11 cellular contexts compared by ENCODE assay signal in the genomic region with DNA sequence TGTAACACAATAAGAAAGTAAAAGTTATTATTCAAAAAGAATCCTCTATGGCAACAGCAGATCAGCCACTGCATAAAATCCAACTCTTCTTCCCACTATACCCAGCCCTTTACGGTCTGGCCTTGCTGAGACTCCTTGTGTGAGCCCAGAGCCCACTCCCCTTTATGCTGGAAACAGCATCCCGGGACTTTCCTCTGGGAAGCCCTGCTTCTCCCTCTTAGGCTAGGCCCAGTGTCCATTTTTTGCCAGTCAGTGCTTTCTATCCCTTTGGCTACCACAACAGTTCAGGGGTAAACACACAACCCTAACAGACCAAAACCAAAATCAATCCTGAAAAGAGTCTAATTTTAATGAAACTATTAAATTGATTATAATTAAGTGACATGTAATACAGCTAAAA. TPM values are rescaled to one million over a fixed set of nuclear protein-coding genes. Genes with fewer than 3 reads are reported as not detected.
A peak's percentile ranks its signal among the peaks of the same experiment; 100 is the strongest.
DNase-seq lines count a peak whose midpoint lies in the region; ATAC-seq and TF ChIP-seq lines count a peak whose summit lies in the region.
"Had no signal": no experiment of that assay in that cellular context is flagged by ENCODE, and none has a peak within 500 bp of the region (broad histone marks: within the 10 kb centered on the region; RNA-seq: fewer than 3 reads in every experiment).

No MANE protein-coding gene starts in this region.

- H3K9ac ChIP-seq in fibroblast of lung (ENCODE audit: insufficient read depth, low read length) (no peak overlapping the region), skeletal muscle tissue (ENCODE audit: low read depth in 1 of 3, low read length in 3 of 3) (peak overlapping the region in 2 of 3 donors; percentile 0 to 46)
- H3K9ac ChIP-seq: parathyroid adenoma had no signal

- POLR2A ChIA-PET in T-cell (lab: Charles Lee) = interaction anchor here in 1 of 2 donors (0.8 kb wide), 1 partner anchor 19 kb away, joined by 3 read pairs; no protein-coding TSS in a partner anchor

- H3K79me2 ChIP-seq in fibroblast of lung (ENCODE audit: control insufficient read depth, insufficient read depth, low read length) = peaks cover 6% of the 10 kb centered on the region

- peaks cover 25% of the 10 kb centered on the region for H3K36me3 Mint-ChIP-seq in activated T-cell treated with anti-CD3 and anti-CD28 coated beads, Interleukin-2, amount 50 U/mL, for 24 hours (ENCODE audit: low read depth)
- H3K36me3 Mint-ChIP-seq in T-cell = peaks cover 4% of the 10 kb centered on the region

- H3K27ac ChIP-seq in fibroblast of lung (ENCODE audit: insufficient read depth, low read length) (peak overlapping the region; percentile 48), skeletal muscle tissue (ENCODE audit: low read depth, low read length) (no peak overlapping the region)
- H3K27ac ChIP-seq: parathyroid adenoma, vagina had no signal

- peak overlapping the region; percentile 73 for H3K4me2 ChIP-seq in fibroblast of lung (ENCODE audit: extremely low read depth, insufficient read depth, low read length)

- no peak for DNase-seq in activated T-cell treated with anti-CD3 and anti-CD28 coated beads, Interleukin-2, amount 50 U/mL, for 24 hours
- no peak for DNase-seq in activated T-cell treated with anti-CD3 and anti-CD28 coated beads, Interleukin-2, amount 50 U/mL, for 1 hour
- no peak for DNase-seq in T-cell
- DNase-seq in fibroblast of lung (ENCODE audit: low read depth in 2 of 2) = peak in 1 of 2 donors; percentile 3
- no peak for DNase-seq in stimulated activated CD4-positive, alpha-beta T cell treated with anti-CD3 and anti-CD28 coated beads, Interleukin-4, amount 100 ng/mL, for 4 hours
- DNase-seq in NCI-H2196 (lab: John Stamatoyannopoulos, UW; ENCODE audit: unreplicated experiment) = no peak
- DNase-seq: NCI-H2029 treated with DMSO at 0.1 percent for 48 hours had no signal

- ATAC-seq in T-cell (replicated peaks in 1 of 4) (no peak), GM18907 (IDR thresholded peaks at IDR 0.05; ENCODE audit: unreplicated experiment) (no peak)

- no peaks in the 10 kb centered on the region for H3K9me3 Mint-ChIP-seq in activated T-cell treated with anti-CD3 and anti-CD28 coated beads, Interleukin-2, amount 50 U/mL, for 24 hours
- no peaks in the 10 kb centered on the region for H3K9me3 Mint-ChIP-seq in T-cell

- H3K9me3 ChIP-seq in fibroblast of lung (ENCODE audit: control insufficient read depth, insufficient read depth, low read depth, low read length) = no peaks in the 10 kb centered on the region
- no peaks in the 10 kb centered on the region for H3K9me3 ChIP-seq in skeletal muscle tissue (ENCODE audit: control insufficient read depth in 3 of 3, low read length in 3 of 3)
- H3K9me3 ChIP-seq: vagina had no signal

- TF ChIP-seq CTCF in fibroblast of lung (conservative IDR thresholded peaks at IDR 0.05 in 1 of 2, IDR thresholded peaks at IDR 0.05 in 1 of 2; ENCODE audit: low read depth in 1 of 2, low read length in 2 of 2) = no peak

- H3K4me3 ChIP-seq in fibroblast of lung (replicated peaks in 1 of 4; ENCODE audit: control extremely low read depth in 1 of 4, insufficient read depth in 1 of 4, low read depth in 3 of 4, low read length in 4 of 4) (no peak overlapping the region), skeletal muscle tissue (ENCODE audit: low read length in 3 of 3) (no peak overlapping the region)
- H3K4me3 ChIP-seq: vagina had no signal

- peak overlapping the region; percentile 73 for H3K4me3 Mint-ChIP-seq in activated T-cell treated with anti-CD3 and anti-CD28 coated beads, Interleukin-2, amount 50 U/mL, for 24 hours
- H3K4me3 Mint-ChIP-seq in T-cell = peak overlapping the region; percentile 69 to 78 (median 73)

- peaks cover 52% of the 10 kb centered on the region for H3K4me1 Mint-ChIP-seq in activated T-cell treated with anti-CD3 and anti-CD28 coated beads, Interleukin-2, amount 50 U/mL, for 24 hours (ENCODE audit: low read depth)
- H3K4me1 Mint-ChIP-seq in T-cell = peaks cover 33 to 54% (median 47%) of the 10 kb centered on the region in 3 donors

- peaks cover 8% of the 10 kb centered on the region for H3K4me1 ChIP-seq in fibroblast of lung (ENCODE audit: control insufficient read depth, extremely low read depth, insufficient read depth, low read length)
- peaks cover 19 to 26% (median 24%) of the 10 kb centered on the region in 3 donors for H3K4me1 ChIP-seq in skeletal muscle tissue (ENCODE audit: control insufficient read depth in 3 of 3, insufficient read depth in 3 of 3, low read length in 3 of 3)
- H3K4me1 ChIP-seq: parathyroid adenoma had no signal

- H3K27me3 Mint-ChIP-seq in activated T-cell treated with anti-CD3 and anti-CD28 coated beads, Interleukin-2, amount 50 U/mL, for 24 hours = no peaks in the 10 kb centered on the region
- H3K27me3 Mint-ChIP-seq in T-cell = no peaks in the 10 kb centered on the region

- CTCF ChIA-PET in T-cell (lab: Charles Lee) = interaction anchor here in 1 of 2 donors (0.7 to 3.1 kb wide), 5 partner anchors 10 to 69 kb away, joined by 3 to 20 read pairs (median 4); a partner anchor contains a TSS

- H4K20me1 ChIP-seq in fibroblast of lung (ENCODE audit: control insufficient read depth, extremely low read depth, insufficient read depth, low read length) = no peaks in the 10 kb centered on the region

- peak overlapping the region; percentile 94 for H3K27ac Mint-ChIP-seq in activated T-cell treated with anti-CD3 and anti-CD28 coated beads, Interleukin-2, amount 50 U/mL, for 24 hours
- peak overlapping the region; percentile 96 for H3K27ac Mint-ChIP-seq in T-cell

- H2AFZ ChIP-seq in fibroblast of lung (ENCODE audit: low read length) = peak overlapping the region; percentile 59
- H2AFZ ChIP-seq: parathyroid adenoma had no signal

- no peaks in the 10 kb centered on the region for H3K36me3 ChIP-seq in fibroblast of lung (ENCODE audit: control insufficient read depth, insufficient read depth, low read length)
- H3K36me3 ChIP-seq in skeletal muscle tissue (ENCODE audit: control insufficient read depth in 3 of 3, insufficient read depth in 3 of 3, low read length in 3 of 3) = no peaks in the 10 kb centered on the region

- H3K27me3 ChIP-seq in fibroblast of lung (ENCODE audit: control insufficient read depth, insufficient read depth, low read length) (no peaks in the 10 kb centered on the region), skeletal muscle tissue (ENCODE audit: control insufficient read depth in 3 of 3, insufficient read depth in 3 of 3, low read length in 3 of 3) (no peaks in the 10 kb centered on the region)
- H3K27me3 ChIP-seq: vagina had no signal

RNA-seq across cellular contexts. Expression of a gene that starts 20.6 kb away (rescaled TPM):
- total RNA-seq in T-cell = 100 to 1,000 TPM in 1 of 5 donors, 10 to 100 TPM in 4; 61.4 to 130 (median 63.9) TPM
- 13.4 and 16.3 TPM in 2 replicates for total RNA-seq in fibroblast of lung
- 10.9 and 13.1 TPM in 2 replicates for polyA plus RNA-seq in fibroblast of lung
- polyA plus RNA-seq in fibroblast of lung (2012) = 11.5 and 14.3 TPM in 2 replicates
- 0.94 and 2.5 TPM in 2 replicates for polyA minus RNA-seq in fibroblast of lung (ENCODE audit: low replicate concordance)
- total RNA-seq in skeletal muscle tissue = 6.8 TPM
